In the genomic region with DNA sequence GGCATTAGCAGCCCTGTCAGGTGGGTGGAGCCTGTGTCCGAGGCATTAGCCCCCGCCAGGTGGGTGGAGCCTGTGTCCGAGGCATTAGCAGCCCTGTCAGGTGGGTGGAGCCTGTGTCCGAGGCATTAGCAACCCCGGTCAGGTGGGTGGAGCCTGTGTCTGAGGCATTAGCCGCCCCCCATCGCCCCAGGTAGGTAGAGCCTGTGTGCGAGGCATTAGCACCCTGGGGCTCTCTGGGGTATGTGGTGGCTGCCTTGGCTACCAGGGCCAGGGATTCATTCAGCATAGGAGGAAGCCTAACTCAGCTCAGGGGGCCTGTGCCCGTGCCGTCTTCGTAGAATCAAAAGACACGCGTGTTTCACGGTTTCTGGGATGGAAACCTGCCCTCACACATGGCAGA, we compare ENCODE assay signal across 8 cellular contexts. TPM values are rescaled to one million over a fixed set of nuclear protein-coding genes. Genes with fewer than 3 reads are reported as not detected.
DNase-seq lines count a peak whose midpoint lies in the region; ATAC-seq and TF ChIP-seq lines count a peak whose summit lies in the region.
"Not testable (repeated sequence)": the region's sequence is repeated elsewhere in the genome, so short reads cannot be mapped to it uniquely, and the experiment has no call there.
"Had no signal": no experiment of that assay in that cellular context is flagged by ENCODE, and none has a peak within 500 bp of the region (broad histone marks: within the 10 kb centered on the region; RNA-seq: fewer than 3 reads in every experiment).

No MANE protein-coding gene starts in this region.

- WGBS in H9 (ENCODE audit: extremely low coverage, insufficient read length, low lambda C conversion rate), result no CpG with 5 or more reads among the region's 14 CpGs

- peaks cover 92% of the 10 kb centered on the region for H3K36me3 ChIP-seq in CD4-positive, alpha-beta memory T cell (ENCODE audit: insufficient read depth, low read length)
- H3K36me3 ChIP-seq in neural progenitor cell, result not testable (repeated sequence)

- CTCF ChIA-PET in CD4-positive, alpha-beta memory T cell (lab: Charles Lee; ENCODE audit: partially characterized antibody), result not testable (repeated sequence)

- H3K4me3 ChIP-seq in CD4-positive, alpha-beta memory T cell (ENCODE audit: low read length in 2 of 2); neural progenitor cell: not testable (repeated sequence)

- H3K79me1 ChIP-seq in H9 (ENCODE audit: insufficient read depth, low read depth, low read length, poor library complexity, severe bottlenecking), result not testable (repeated sequence)

- H3K79me2 ChIP-seq in H9 (ENCODE audit: insufficient read depth, low read length); neural progenitor cell (ENCODE audit: low read depth): not testable (repeated sequence)

- H2BK15ac ChIP-seq in H9 (ENCODE audit: low read depth, low read length), result not testable (repeated sequence)

- H3K4me3 Mint-ChIP-seq in CD4-positive, alpha-beta memory T cell; H9; activated naive CD8-positive, alpha-beta T cell treated with anti-CD3 and anti-CD28 coated beads for 36 hours; neural progenitor cell: not testable (repeated sequence)
- peak overlapping the region; percentile 45 for H3K4me3 Mint-ChIP-seq in T-helper 17 cell

- POLR2A ChIA-PET in CD4-positive, alpha-beta memory T cell (lab: Charles Lee; ENCODE audit: partially characterized antibody), result interaction anchor here (0.7 kb wide), 1 partner anchor 90 kb away, joined by 3 read pairs; no protein-coding TSS in a partner anchor

- H4K20me1 ChIP-seq in H9 (ENCODE audit: control insufficient read depth, insufficient read depth, insufficient read length); neural progenitor cell (ENCODE audit: low read depth): not testable (repeated sequence)

- peak overlapping the region in 4 of 7 donors; percentile 10 to 64 (median 48) for H3K27ac Mint-ChIP-seq in CD4-positive, alpha-beta memory T cell
- H3K27ac Mint-ChIP-seq in H9 (peak overlapping the region; percentile 40 to 64 (median 46); a peak in 3 of 7 replicates), neural progenitor cell (peak overlapping the region; percentile 69)
- H3K27ac Mint-ChIP-seq in T-helper 17 cell, result not testable (repeated sequence)
- peak overlapping the region; percentile 20 for H3K27ac Mint-ChIP-seq in activated naive CD8-positive, alpha-beta T cell treated with anti-CD3 and anti-CD28 coated beads for 36 hours

- H3K56ac ChIP-seq in H9 (ENCODE audit: insufficient read length, low read depth, low read length), result not testable (repeated sequence)

- intact Hi-C loops in CD4-positive, alpha-beta memory T cell (cut with micrococcal nuclease); left cardiac atrium (cut with DNase I): not testable (repeated sequence)

- not testable (repeated sequence) for H4K8ac ChIP-seq in H9 (replicated peaks; ENCODE audit: insufficient read length, low read depth, low read length)

- not testable (repeated sequence) for H3K23ac ChIP-seq in H9 (ENCODE audit: insufficient read length, low read depth, low read length)

- H3K9ac ChIP-seq in H9 (ENCODE audit: extremely low read depth, insufficient read length, low read length); neural progenitor cell: not testable (repeated sequence)

- H3K18ac ChIP-seq in H9 (ENCODE audit: insufficient read length, low read depth, low read length), result not testable (repeated sequence)

- H2BK20ac ChIP-seq in H9 (ENCODE audit: low read depth, low read length, poor library complexity, severe bottlenecking), result not testable (repeated sequence)

- H3K4me1 Mint-ChIP-seq in CD4-positive, alpha-beta memory T cell; T-helper 17 cell; activated naive CD8-positive, alpha-beta T cell treated with anti-CD3 and anti-CD28 coated beads for 36 hours: not testable (repeated sequence)
- H3K4me1 Mint-ChIP-seq in H9 (peaks cover 3 to 23% of the 10 kb centered on the region in 2 experiments; a peak in 3 of 4 replicates), neural progenitor cell (peaks cover 12% of the 10 kb centered on the region)

- not testable (repeated sequence) for H2AK5ac ChIP-seq in H9 (ENCODE audit: insufficient read length, low read length)

- peaks cover 0 to 16% (median 0%) of the 10 kb centered on the region in 8 donors for H3K9me3 Mint-ChIP-seq in CD4-positive, alpha-beta memory T cell
- not testable (repeated sequence) for H3K9me3 Mint-ChIP-seq in H9; activated naive CD8-positive, alpha-beta T cell treated with anti-CD3 and anti-CD28 coated beads for 36 hours; neural progenitor cell

- not testable (repeated sequence) for H2AFZ ChIP-seq in H9 (ENCODE audit: low read length); neural progenitor cell (replicated peaks)

- not testable (repeated sequence) for H2BK120ac ChIP-seq in H9 (ENCODE audit: low read depth, low read length, poor library complexity, severe bottlenecking)

- H4K91ac ChIP-seq in H9 (ENCODE audit: insufficient read length, low read depth, low read length), result not testable (repeated sequence)

- H2BK5ac ChIP-seq in H9 (ENCODE audit: insufficient read length, low read length), result not testable (repeated sequence)

- not testable (repeated sequence) for H3K27me3 Mint-ChIP-seq in CD4-positive, alpha-beta memory T cell; H9 (ENCODE audit: low read depth); T-helper 17 cell; activated naive CD8-positive, alpha-beta T cell treated with anti-CD3 and anti-CD28 coated beads for 36 hours; neural progenitor cell (ENCODE audit: insufficient read depth, low read depth)

- not testable (repeated sequence) for H3K27ac ChIP-seq in CD4-positive, alpha-beta memory T cell (ENCODE audit: low read depth, low read length); H9 (ENCODE audit: insufficient read length, low read depth, low read length); neural progenitor cell

- peaks cover 38 to 60% of the 10 kb centered on the region in 2 donors for H3K36me3 Mint-ChIP-seq in CD4-positive, alpha-beta memory T cell
- H3K36me3 Mint-ChIP-seq in H9 (ENCODE audit: insufficient read depth in 1 of 3, low read depth in 3 of 3), result peaks cover 0 to 11% (median 5%) of the 10 kb centered on the region in 3 experiments; a peak in 5 of 7 replicates
- H3K36me3 Mint-ChIP-seq in T-helper 17 cell (ENCODE audit: low read depth), result not testable (repeated sequence)
- peaks cover 15% of the 10 kb centered on the region for H3K36me3 Mint-ChIP-seq in activated naive CD8-positive, alpha-beta T cell treated with anti-CD3 and anti-CD28 coated beads for 36 hours
- peaks cover 10% of the 10 kb centered on the region for H3K36me3 Mint-ChIP-seq in neural progenitor cell

- H3T11ph ChIP-seq in H9 (ENCODE audit: low read length), result not testable (repeated sequence)

- not testable (repeated sequence) for H3K27me3 ChIP-seq in CD4-positive, alpha-beta memory T cell (ENCODE audit: insufficient read depth, low read length); H9 (ENCODE audit: insufficient read depth, low read length); neural progenitor cell

- H3K4ac ChIP-seq in H9 (ENCODE audit: low read depth, low read length), result not testable (repeated sequence)

- not testable (repeated sequence) for TF ChIP-seq CTCF in H9 (conservative IDR thresholded peaks at IDR 0.05); neural progenitor cell (IDR thresholded peaks at IDR 0.05)

- not testable (repeated sequence) for H3K4me2 ChIP-seq in H9 (ENCODE audit: insufficient read depth, insufficient read length, low read length); neural progenitor cell

- H4K5ac ChIP-seq in H9 (ENCODE audit: insufficient read length, low read depth, low read length), result not testable (repeated sequence)

- not testable (repeated sequence) for H3K23me2 ChIP-seq in H9 (ENCODE audit: insufficient read length, low read depth, low read length, poor library complexity, severe bottlenecking)

- not testable (repeated sequence) for H3K4me1 ChIP-seq in CD4-positive, alpha-beta memory T cell (ENCODE audit: insufficient read depth, low read length); H9 (ENCODE audit: insufficient read depth, low read length); neural progenitor cell

- not testable (repeated sequence) for H2BK12ac ChIP-seq in H9 (ENCODE audit: insufficient read length, low read depth, low read length)

- not testable (repeated sequence) for ATAC-seq in T-helper 17 cell, left cardiac atrium

- not testable (repeated sequence) for H3F3A ChIP-seq in neural progenitor cell (ENCODE audit: low read depth)

- not testable (repeated sequence) for DNase-seq in CD4-positive, alpha-beta memory T cell; H9; T-helper 17 cell; activated naive CD8-positive, alpha-beta T cell treated with anti-CD3 and anti-CD28 coated beads for 36 hours; neural progenitor cell (ENCODE audit: low spot score)
- peak; percentile 18 for DNase-seq in NCI-H82 (lab: John Stamatoyannopoulos, UW)
- DNase-seq in left cardiac atrium, result peak; percentile 14

- H3K14ac ChIP-seq in H9 (ENCODE audit: insufficient read depth, low read length), result not testable (repeated sequence)

- H3K9me3 ChIP-seq in CD4-positive, alpha-beta memory T cell (ENCODE audit: control insufficient read depth in 1 of 2, low read length in 2 of 2); H9 (ENCODE audit: control insufficient read depth, low read depth, low read length); T-helper 17 cell (ENCODE audit: control insufficient read depth, low read length, poor library complexity, severe bottlenecking); neural progenitor cell (ENCODE audit: low read depth): not testable (repeated sequence)

RNA-seq across cellular contexts. Expression of a gene that starts 46.3 kb away (rescaled TPM):
- 10 to 100 TPM; 13.9 to 14.2 TPM for total RNA-seq in CD4-positive, alpha-beta memory T cell
- 1 to 10 TPM in 1 of 2 donors, not detected in 1; 1.5 TPM for polyA plus RNA-seq in CD4-positive, alpha-beta memory T cell
- 0.15 and 0.55 TPM in 2 replicates for total RNA-seq in H9 (2021)
- 10 to 100 TPM; 18.6 to 22.6 TPM for total RNA-seq in T-helper 17 cell
- total RNA-seq in activated naive CD8-positive, alpha-beta T cell treated with anti-CD3 and anti-CD28 coated beads for 36 hours, result under 1 TPM; 0.96 to 0.99 TPM
- 1 to 10 TPM in 1 of 2 donors, under 1 TPM in 1; 0.65 to 1.4 TPM for total RNA-seq in left cardiac atrium
- total RNA-seq in neural progenitor cell (ENCODE audit: low replicate concordance), result not detected in 2 replicates
- total RNA-seq: Daoy had no signal
